In genomic region chrX:24292358-24292757, GRCh38 we compare ENCODE assay signal across 23 cellular contexts. TPM values are rescaled to one million over a fixed set of nuclear protein-coding genes. Genes with fewer than 3 reads are reported as not detected.
DNase-seq lines count a peak whose midpoint lies in the region; ATAC-seq and TF ChIP-seq lines count a peak whose summit lies in the region.
"Had no signal": no experiment of that assay in that cellular context is flagged by ENCODE, and none has a peak within 500 bp of the region (broad histone marks: within the 10 kb centered on the region; RNA-seq: fewer than 3 reads in every experiment).

No MANE protein-coding gene starts in this region.

- no peak overlapping the region for H3K4me3 ChIP-seq in esophagus (ENCODE audit: low read depth in 1 of 2, low read length in 2 of 2)
- no peak overlapping the region for H3K4me3 ChIP-seq in left ventricle myocardium inferior
- no peak overlapping the region for H3K4me3 ChIP-seq in rectal smooth muscle tissue (ENCODE audit: low read length)
- no peak overlapping the region for H3K4me3 ChIP-seq in uterus
- H3K4me3 ChIP-seq: BLaER1, K562 had no signal

- intact Hi-C loops in left ventricle myocardium inferior (cut with micrococcal nuclease) (no loop called here), uterus (cut with DNase I; ENCODE audit: low total_unique reads) (no loop called here)

- WGBS in esophagus, 2 donors, result 78 to 84% methylated on average over 4 of the region's 4 CpGs

- TF ChIP-seq CTCF in left ventricle myocardium inferior (IDR thresholded peaks at IDR 0.05; ENCODE audit: borderline replicate concordance), result no peak
- no peak for TF ChIP-seq CTCF in uterus (IDR thresholded peaks at IDR 0.05)

- no peak overlapping the region for H3K9ac ChIP-seq in rectal smooth muscle tissue (ENCODE audit: low read length)
- H3K9ac ChIP-seq: BLaER1 had no signal

- H3K27ac ChIP-seq in esophagus (ENCODE audit: low read depth in 2 of 2, low read length in 1 of 2), result peak overlapping the region; percentile 18 to 47
- H3K27ac ChIP-seq in left ventricle myocardium inferior (replicated peaks), result peak overlapping the region; percentile 19
- H3K27ac ChIP-seq in rectal smooth muscle tissue (ENCODE audit: low read depth, low read length), result peak overlapping the region; percentile 80
- H3K27ac ChIP-seq in uterus, result peak overlapping the region; percentile 64 to 67
- H3K27ac ChIP-seq: BLaER1 had no signal

- no peak for TF ChIP-seq POLR2A in uterus (IDR thresholded peaks at IDR 0.05)

- no peak for ATAC-seq in GM21528 (IDR thresholded peaks at IDR 0.05; ENCODE audit: low FRiP score, unreplicated experiment)
- ATAC-seq: HCT116, K562 had no signal

- no peaks in the 10 kb centered on the region for H3K4me1 ChIP-seq in esophagus (ENCODE audit: control insufficient read depth in 2 of 2, insufficient read depth in 2 of 2, low read length in 1 of 2)
- H3K4me1 ChIP-seq in left ventricle myocardium inferior, result no peaks in the 10 kb centered on the region
- peaks cover 4% of the 10 kb centered on the region for H3K4me1 ChIP-seq in rectal smooth muscle tissue (ENCODE audit: control insufficient read depth, insufficient read depth, low read length)
- no peaks in the 10 kb centered on the region for H3K4me1 ChIP-seq in uterus
- H3K4me1 ChIP-seq: BLaER1 had no signal

- DNase-seq in left ventricle myocardium inferior (no peak), uterus (peak; percentile 47 to 69), NCI-H1436 treated with DMSO at 0.1 percent for 48 hours (lab: John Stamatoyannopoulos, UW) (no peak), dermis blood vessel endothelial cell (no peak)
- DNase-seq: Calu3; CD4-positive, alpha-beta memory T cell; GF-D8; GOT3; NCI-H1105; NCI-H1694; NCI-H2107; NCI-H510A; NCI-H748 treated with DMSO at 0.1 percent for 48 hours; NK-92 treated with Interleukin-12 subunit alpha and Interleukin-12 subunit beta, amount 100 ng/mL, for 24 hours; SHP77 had no signal

- H3K36me3 ChIP-seq in esophagus (ENCODE audit: control insufficient read depth in 2 of 2, insufficient read depth in 2 of 2, low read length in 1 of 2), result no peaks in the 10 kb centered on the region
- H3K36me3 ChIP-seq in left ventricle myocardium inferior, result no peaks in the 10 kb centered on the region
- no peaks in the 10 kb centered on the region for H3K36me3 ChIP-seq in rectal smooth muscle tissue (ENCODE audit: control insufficient read depth, insufficient read depth, low read length)
- H3K36me3 ChIP-seq in uterus, result no peaks in the 10 kb centered on the region
- H3K36me3 ChIP-seq: BLaER1 had no signal

- H3K9me3 ChIP-seq in esophagus (ENCODE audit: control insufficient read depth in 2 of 2, insufficient read depth in 1 of 2, low read depth in 1 of 2, low read length in 1 of 2) (no peaks in the 10 kb centered on the region), left ventricle myocardium inferior (replicated peaks) (no peaks in the 10 kb centered on the region), uterus (no peaks in the 10 kb centered on the region)
- H3K9me3 ChIP-seq: BLaER1 had no signal

- H3K27me3 ChIP-seq in esophagus (ENCODE audit: control insufficient read depth in 1 of 2, insufficient read depth in 2 of 2, low read length in 2 of 2), result peaks cover 0 to 3% of the 10 kb centered on the region in 2 donors
- H3K27me3 ChIP-seq in left ventricle myocardium inferior (ENCODE audit: low read depth), result no peaks in the 10 kb centered on the region
- peaks cover 5% of the 10 kb centered on the region for H3K27me3 ChIP-seq in rectal smooth muscle tissue (ENCODE audit: control insufficient read depth, insufficient read depth, low read length)
- no peaks in the 10 kb centered on the region for H3K27me3 ChIP-seq in uterus
- H3K27me3 ChIP-seq: BLaER1 had no signal

RNA-seq across cellular contexts. Expression of gene SUPT20HL2, which starts 21.5 kb away (rescaled TPM):
- not detected for polyA plus RNA-seq in esophagus
- total RNA-seq in left ventricle myocardium inferior, result not detected
- 1 to 10 TPM in 1 of 4 donors, not detected in 3; 1.2 TPM for total RNA-seq in uterus
- total RNA-seq in dermis blood vessel endothelial cell, result not detected in 2 replicates
- total RNA-seq: A673; Calu3; CD4-positive, alpha-beta memory T cell; K562; OCI-LY7 had no signal
- polyA plus RNA-seq: CD4-positive, alpha-beta memory T cell had no signal

Comparison
In these comparisons a context has a peak if more than half of its experiments do, and no peak if none do; other contexts are left out.
1. H3K27ac ChIP-seq: peak in every context shown above with its lines; median percentile 80 in rectal smooth muscle tissue; 66 in uterus; 32 in esophagus; 19 in left ventricle myocardium inferior.
2. DNase-seq: peak in uterus (2 of 2); none in left ventricle myocardium inferior (single experiment), NCI-H1436 treated with DMSO at 0.1 percent for 48 hours (single experiment) and dermis blood vessel endothelial cell (single experiment).